Comparison of ENCODE assay signal across 8 cellular contexts in genomic region chr1:16351994-16352841, GRCh38. TPM values are rescaled to one million over a fixed set of nuclear protein-coding genes. Genes with fewer than 3 reads are reported as not detected.
DNase-seq lines count a peak whose midpoint lies in the region; ATAC-seq and TF ChIP-seq lines count a peak whose summit lies in the region.

TSS of gene FBXO42 (minus strand) at chr1:16352480. CDS start at chr1:16315418, 37,062 bp downstream.

- H3K36me3 ChIP-seq in cardiac muscle cell: no peaks in the 10 kb centered on the region
- H3K36me3 ChIP-seq in transverse colon: no peaks in the 10 kb centered on the region

- in situ Hi-C loops in transverse colon (cut with MboI; ENCODE audit: low pct_ligation_motif_present in 1 of 4, low pct_unique_long_range_greater_than_20kb in 1 of 4, low sequenced_read_pairs in 3 of 4): loop anchor here in 1 of 4 donors (25.0 kb wide), 2 partner anchors 140 to 265 kb away; partner anchors contain the start of gene ARHGEF19

- TF ChIP-seq CTCF in GM12875 (IDR thresholded peaks at IDR 0.05; ENCODE audit: borderline replicate concordance, insufficient read depth, low read depth, low read length) (peak; percentile 59), cardiac muscle cell (IDR thresholded peaks at IDR 0.05; ENCODE audit: low read depth, low read length) (peak; percentile 36), transverse colon (IDR thresholded peaks at IDR 0.05) (peak in 3 of 5 experiments; percentile 32 to 50 (median 43))

- H3K27me3 ChIP-seq in cardiac muscle cell: no peaks in the 10 kb centered on the region
- no peaks in the 10 kb centered on the region for H3K27me3 ChIP-seq in transverse colon

- 0% methylated on average over 35 of the region's 81 CpGs; no CpG with 5 or more reads in 1 of the 2 donors for WGBS in transverse colon (ENCODE audit: low coverage in 1 of 2), 2 donors

- H3K9me3 ChIP-seq in cardiac muscle cell (ENCODE audit: low read depth) (no peaks in the 10 kb centered on the region), transverse colon (no peaks in the 10 kb centered on the region)

- H3K27ac ChIP-seq in cardiac muscle cell: peak within 1 kb of the TSS; percentile 96
- H3K27ac ChIP-seq in transverse colon: peak within 1 kb of the TSS; percentile 92 to 95 (median 95)

- intact Hi-C loops in transverse colon (cut with DNase I; ENCODE audit: low total_unique reads): no loop called here

- H3K4me3 ChIP-seq in GM12875 (ENCODE audit: low read depth, low read length) (peak within 1 kb of the TSS; percentile 70), cardiac muscle cell (peak within 1 kb of the TSS; percentile 76), transverse colon (peak within 1 kb of the TSS; percentile 79 to 90 (median 86))

- peak; percentile 80 for TF ChIP-seq POLR2A in transverse colon (IDR thresholded peaks at IDR 0.05)

- peak; percentile 95 for ATAC-seq in HG02798 (IDR thresholded peaks at IDR 0.05; ENCODE audit: poor library complexity, unreplicated experiment)

- H3K4me1 ChIP-seq in cardiac muscle cell (ENCODE audit: low read depth) (peaks cover 12% of the 10 kb centered on the region), transverse colon (peaks cover 12 to 39% (median 15%) of the 10 kb centered on the region in 4 donors)

- TF ChIP-seq EP300 in transverse colon (IDR thresholded peaks at IDR 0.05; ENCODE audit: low read depth): no peak

- DNase-seq in NCI-H1417 treated with DMSO at 0.1 percent for 48 hours (lab: John Stamatoyannopoulos, UW) (peak; percentile 54), SW 1271 (lab: John Stamatoyannopoulos, UW) (peak; percentile 32 to 82), cardiac muscle cell (ENCODE audit: low read depth in 1 of 2, low spot score in 1 of 2) (peak; percentile 95 to 96), pons (ENCODE audit: low spot score) (peak; percentile 88), transverse colon (peak; percentile 92)
- peak; percentile 75 for DNase-seq in activated naive CD8-positive, alpha-beta T cell treated with anti-CD3 and anti-CD28 coated beads, Interleukin-2, amount 50 U/mL, for 16 hours (ENCODE audit: low read depth, low spot score)

RNA-seq across cellular contexts. Expression of gene FBXO42, which starts in this region (rescaled TPM):
- 28.6 and 34.7 TPM in 2 replicates for total RNA-seq in cardiac muscle cell
- polyA plus RNA-seq in cardiac muscle cell: 37.7 and 40.8 TPM in 2 replicates
- 10 to 100 TPM; 15.7 to 25.4 (median 18.8) TPM for total RNA-seq in transverse colon

Comparison
In these comparisons a context has a peak if more than half of its experiments do, and no peak if none do; other contexts are left out.
1. Peak in every context shown above with its lines: DNase-seq, ATAC-seq, H3K4me3 ChIP-seq and H3K27ac ChIP-seq.